In genomic region chr3:150589759-150590158, GRCh38 we compare ENCODE assay signal across 19 cellular contexts. TPM values are rescaled to one million over a fixed set of nuclear protein-coding genes. Genes with fewer than 3 reads are reported as not detected.
DNase-seq lines count a peak whose midpoint lies in the region; ATAC-seq and TF ChIP-seq lines count a peak whose summit lies in the region.
"Had no signal": no experiment of that assay in that cellular context is flagged by ENCODE, and none has a peak within 500 bp of the region (broad histone marks: within the 10 kb centered on the region; RNA-seq: fewer than 3 reads in every experiment).

No MANE protein-coding gene starts in this region.

- no peaks in the 10 kb centered on the region for H3K9me3 Mint-ChIP-seq in activated naive CD8-positive, alpha-beta T cell treated with anti-CD3 and anti-CD28 coated beads for 36 hours
- no peaks in the 10 kb centered on the region for H3K9me3 Mint-ChIP-seq in activated naive CD8-positive, alpha-beta T cell treated with anti-CD3 and anti-CD28 coated beads, Interleukin-2, amount 50 U/mL, for 24 hours
- H3K9me3 Mint-ChIP-seq in naive thymus-derived CD8-positive, alpha-beta T cell: no peaks in the 10 kb centered on the region
- H3K9me3 Mint-ChIP-seq: activated naive CD4-positive, alpha-beta T cell treated with anti-CD3 and anti-CD28 coated beads, Interleukin-2, amount 50 U/mL, for 72 hours had no signal

- TF ChIP-seq CTCF in upper lobe of right lung (IDR thresholded peaks at IDR 0.05): no peak

- no peak overlapping the region for H3K4me3 ChIP-seq in upper lobe of right lung
- H3K4me3 ChIP-seq: HAP-1, testis had no signal

- intact Hi-C loops in upper lobe of right lung (cut with DNase I): no loop called here

- H3K36me3 ChIP-seq in upper lobe of right lung: peaks cover 10% of the 10 kb centered on the region

- peaks cover 16% of the 10 kb centered on the region for H3K4me1 Mint-ChIP-seq in activated naive CD8-positive, alpha-beta T cell treated with anti-CD3 and anti-CD28 coated beads for 36 hours
- peaks cover 5% of the 10 kb centered on the region for H3K4me1 Mint-ChIP-seq in activated naive CD8-positive, alpha-beta T cell treated with anti-CD3 and anti-CD28 coated beads, Interleukin-2, amount 50 U/mL, for 24 hours
- H3K4me1 Mint-ChIP-seq in naive thymus-derived CD8-positive, alpha-beta T cell: peaks cover 0 to 5% (median 4%) of the 10 kb centered on the region in 4 donors

- POLR2A ChIA-PET in naive thymus-derived CD8-positive, alpha-beta T cell (lab: Charles Lee): no interaction called here

- peak overlapping the region; percentile 26 for H3K27ac Mint-ChIP-seq in activated naive CD8-positive, alpha-beta T cell treated with anti-CD3 and anti-CD28 coated beads for 36 hours
- H3K27ac Mint-ChIP-seq in activated naive CD8-positive, alpha-beta T cell treated with anti-CD3 and anti-CD28 coated beads, Interleukin-2, amount 50 U/mL, for 24 hours: no peak overlapping the region
- peak overlapping the region in 5 of 10 donors; percentile 5 to 71 (median 32) for H3K27ac Mint-ChIP-seq in naive thymus-derived CD8-positive, alpha-beta T cell
- H3K27ac Mint-ChIP-seq: activated naive CD4-positive, alpha-beta T cell treated with anti-CD3 and anti-CD28 coated beads, Interleukin-2, amount 50 U/mL, for 72 hours had no signal

- H3K27ac ChIP-seq in epithelial cell of prostate (peak overlapping the region; percentile 7), upper lobe of right lung (no peak overlapping the region)
- H3K27ac ChIP-seq: testis had no signal

- H3K27me3 Mint-ChIP-seq in activated naive CD8-positive, alpha-beta T cell treated with anti-CD3 and anti-CD28 coated beads for 36 hours: no peaks in the 10 kb centered on the region
- H3K27me3 Mint-ChIP-seq in activated naive CD8-positive, alpha-beta T cell treated with anti-CD3 and anti-CD28 coated beads, Interleukin-2, amount 50 U/mL, for 24 hours: no peaks in the 10 kb centered on the region
- no peaks in the 10 kb centered on the region for H3K27me3 Mint-ChIP-seq in naive thymus-derived CD8-positive, alpha-beta T cell

- no peak for DNase-seq in activated naive CD8-positive, alpha-beta T cell treated with anti-CD3 and anti-CD28 coated beads for 36 hours
- no peak for DNase-seq in activated naive CD8-positive, alpha-beta T cell treated with anti-CD3 and anti-CD28 coated beads, Interleukin-2, amount 50 U/mL, for 24 hours
- DNase-seq in RKO (ENCODE audit: low spot score) (peak; percentile 34), epithelial cell of prostate (ENCODE audit: low read depth, low spot score) (no peak), upper lobe of right lung (no peak), SKM-1 (lab: John Stamatoyannopoulos, UW; ENCODE audit: unreplicated experiment) (no peak)
- DNase-seq in naive thymus-derived CD8-positive, alpha-beta T cell: no peak
- DNase-seq: BE2C; DMS 273 treated with DMSO at 0.1 percent for 48 hours; effector CD4-positive, alpha-beta T cell; hippocampal formation; NCI-H187 treated with DMSO at 0.1 percent for 48 hours; nucleus accumbens; OCI-M1; testis had no signal

- H3K9me3 ChIP-seq in upper lobe of right lung: no peaks in the 10 kb centered on the region
- H3K9me3 ChIP-seq: BE2C, HAP-1, testis had no signal

- ATAC-seq in activated naive CD8-positive, alpha-beta T cell treated with anti-CD3 and anti-CD28 coated beads, Interleukin-2, amount 50 U/mL, for 24 hours: no peak
- peak; percentile 71 for ATAC-seq in upper lobe of right lung
- no peak for ATAC-seq in naive thymus-derived CD8-positive, alpha-beta T cell
- ATAC-seq: sciatic nerve, SK-N-SH treated with all-trans-retinoic acid at 6 μM for 48 hours had no signal

- no peaks in the 10 kb centered on the region for H3K4me1 ChIP-seq in upper lobe of right lung
- H3K4me1 ChIP-seq: BE2C, HAP-1, testis had no signal

- no peak overlapping the region for H3K4me3 Mint-ChIP-seq in activated naive CD8-positive, alpha-beta T cell treated with anti-CD3 and anti-CD28 coated beads for 36 hours
- H3K4me3 Mint-ChIP-seq in activated naive CD8-positive, alpha-beta T cell treated with anti-CD3 and anti-CD28 coated beads, Interleukin-2, amount 50 U/mL, for 24 hours: no peak overlapping the region
- no peak overlapping the region for H3K4me3 Mint-ChIP-seq in naive thymus-derived CD8-positive, alpha-beta T cell

- no peaks in the 10 kb centered on the region for H3K27me3 ChIP-seq in upper lobe of right lung
- H3K27me3 ChIP-seq: BE2C, testis had no signal

- H3K36me3 Mint-ChIP-seq in activated naive CD8-positive, alpha-beta T cell treated with anti-CD3 and anti-CD28 coated beads for 36 hours: peaks cover 12% of the 10 kb centered on the region
- H3K36me3 Mint-ChIP-seq in activated naive CD8-positive, alpha-beta T cell treated with anti-CD3 and anti-CD28 coated beads, Interleukin-2, amount 50 U/mL, for 24 hours (ENCODE audit: low read depth): peaks cover 9% of the 10 kb centered on the region
- peaks cover 4 to 22% (median 5%) of the 10 kb centered on the region in 3 donors for H3K36me3 Mint-ChIP-seq in naive thymus-derived CD8-positive, alpha-beta T cell

RNA-seq across cellular contexts. Expression of gene SELENOT, which starts 13.4 kb away (rescaled TPM):
- total RNA-seq in activated naive CD8-positive, alpha-beta T cell treated with anti-CD3 and anti-CD28 coated beads for 36 hours: 100 to 1,000 TPM; 107 to 110 TPM
- 118 TPM for total RNA-seq in upper lobe of right lung
- 10 to 100 TPM; 61.4 to 68.5 TPM for total RNA-seq in naive thymus-derived CD8-positive, alpha-beta T cell
- polyA plus RNA-seq in naive thymus-derived CD8-positive, alpha-beta T cell: 100 to 1,000 TPM; 142 to 267 (median 173) TPM

RNA-seq across cellular contexts. Expression of gene EIF2A, which starts 43.2 kb away (rescaled TPM):
- 100 to 1,000 TPM; 147 to 149 TPM for total RNA-seq in activated naive CD8-positive, alpha-beta T cell treated with anti-CD3 and anti-CD28 coated beads for 36 hours
- 83.8 TPM for total RNA-seq in upper lobe of right lung
- total RNA-seq in naive thymus-derived CD8-positive, alpha-beta T cell: 100 to 1,000 TPM; 103 to 120 TPM
- 10 to 100 TPM; 47.7 to 67.2 (median 50.8) TPM for polyA plus RNA-seq in naive thymus-derived CD8-positive, alpha-beta T cell

RNA-seq across cellular contexts. Expression of gene SERP1, which starts 43.5 kb away (rescaled TPM):
- total RNA-seq in activated naive CD8-positive, alpha-beta T cell treated with anti-CD3 and anti-CD28 coated beads for 36 hours: 100 to 1,000 TPM; 121 to 123 TPM
- 132 TPM for total RNA-seq in upper lobe of right lung
- total RNA-seq in naive thymus-derived CD8-positive, alpha-beta T cell: 100 to 1,000 TPM; 114 to 118 TPM
- polyA plus RNA-seq in naive thymus-derived CD8-positive, alpha-beta T cell: 100 to 1,000 TPM; 121 to 165 (median 144) TPM
